Comparison of ENCODE assay signal across 12 cellular contexts in the genomic region with DNA sequence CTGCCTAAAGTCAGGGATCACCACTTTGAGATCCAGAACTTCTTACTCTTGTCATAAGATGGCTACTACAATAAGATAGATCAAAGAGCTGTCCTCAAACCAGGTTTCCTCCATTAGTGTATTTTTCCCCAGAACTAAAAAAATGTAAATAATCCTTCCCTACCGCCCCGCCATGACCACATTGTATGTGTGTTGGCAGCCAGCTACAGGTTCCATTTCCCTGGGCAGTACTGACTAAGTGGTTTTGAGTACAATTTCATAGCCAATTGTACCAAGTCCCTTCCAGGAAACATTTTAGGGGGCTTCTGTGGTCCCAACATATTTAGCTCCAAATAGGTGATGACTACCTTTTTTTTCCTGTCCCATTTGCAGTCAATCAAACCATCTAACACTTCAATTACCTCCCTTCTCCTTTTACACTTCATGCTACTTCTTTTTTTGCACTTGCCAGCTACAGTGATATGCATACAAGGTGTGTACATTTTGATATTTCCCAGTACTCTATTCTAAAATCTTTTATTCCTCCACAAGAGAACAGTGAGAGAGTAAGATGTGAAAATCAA. TPM values are rescaled to one million over a fixed set of nuclear protein-coding genes. Genes with fewer than 3 reads are reported as not detected.
DNase-seq lines count a peak whose midpoint lies in the region; ATAC-seq, FAIRE-seq and TF ChIP-seq lines count a peak whose summit lies in the region.
"Had no signal": no experiment of that assay in that cellular context is flagged by ENCODE, and none has a peak within 500 bp of the region (broad histone marks: within the 10 kb centered on the region; RNA-seq: fewer than 3 reads in every experiment).

No MANE protein-coding gene starts in this region.

- peak overlapping the region; percentile 4 to 23 for H3K4me3 ChIP-seq in kidney (ENCODE audit: low read length in 2 of 2)
- peak overlapping the region; percentile 4 to 30 for H3K4me3 ChIP-seq in stomach smooth muscle (ENCODE audit: low read length in 2 of 2)
- H3K4me3 ChIP-seq in uterus = no peak overlapping the region
- H3K4me3 ChIP-seq: tibial nerve had no signal

- FAIRE-seq in kidney (lab: Jason Lieb, UNC) = no peak

- H3K4me1 ChIP-seq in kidney (ENCODE audit: control insufficient read depth in 1 of 2, insufficient read depth in 1 of 2, low read depth in 1 of 2, low read length in 2 of 2) = peaks cover 18 to 19% of the 10 kb centered on the region in 2 donors
- peaks cover 17% of the 10 kb centered on the region for H3K4me1 ChIP-seq in stomach smooth muscle (ENCODE audit: control insufficient read depth, insufficient read depth, low read length)
- no peaks in the 10 kb centered on the region for H3K4me1 ChIP-seq in uterus

- H3K36me3 ChIP-seq in kidney (ENCODE audit: control insufficient read depth in 1 of 2, insufficient read depth in 2 of 2, low read length in 2 of 2) (no peaks in the 10 kb centered on the region), stomach smooth muscle (ENCODE audit: control insufficient read depth in 2 of 2, insufficient read depth in 2 of 2, low read length in 2 of 2) (no peaks in the 10 kb centered on the region), uterus (no peaks in the 10 kb centered on the region)

- no peak for TF ChIP-seq POLR2A in uterus (IDR thresholded peaks at IDR 0.05)

- H3K27me3 ChIP-seq in stomach smooth muscle (ENCODE audit: control insufficient read depth in 1 of 2, insufficient read depth in 2 of 2, low read length in 2 of 2) (no peaks in the 10 kb centered on the region), uterus (no peaks in the 10 kb centered on the region)
- H3K27me3 ChIP-seq: tibial nerve had no signal

- H3K27ac ChIP-seq in kidney (ENCODE audit: low read depth in 2 of 2, low read length in 2 of 2) = peak overlapping the region in 1 of 2 donors; percentile 3
- H3K27ac ChIP-seq in stomach smooth muscle (ENCODE audit: low read length) = peak overlapping the region; percentile 1
- no peak overlapping the region for H3K27ac ChIP-seq in uterus
- H3K27ac ChIP-seq: tibial nerve had no signal

- TF ChIP-seq CTCF in kidney (IDR thresholded peaks at IDR 0.05; ENCODE audit: borderline replicate concordance, extremely low read depth, insufficient read depth) (no peak), uterus (IDR thresholded peaks at IDR 0.05) (no peak)

- DNase-seq in activated naive CD4-positive, alpha-beta T cell treated with anti-CD3 and anti-CD28 coated beads, Interleukin-2, amount 50 U/mL, for 16 hours = no peak
- no peak for DNase-seq in activated CD4-positive, alpha-beta memory T cell treated with anti-CD3 and anti-CD28 coated beads, Interleukin-2, amount 10 ng/mL, durations not matched to agents 7 days and 5 days
- no peak for DNase-seq in kidney
- no peak for DNase-seq in uterus
- DNase-seq: activated gamma-delta T cell, left cardiac atrium, NCI-H187 treated with DMSO at 0.1 percent for 48 hours had no signal

- peaks cover 71% of the 10 kb centered on the region for H3K4me1 Mint-ChIP-seq in activated naive CD4-positive, alpha-beta T cell treated with anti-CD3 and anti-CD28 coated beads, Interleukin-2, amount 50 U/mL, for 24 hours
- H3K4me1 Mint-ChIP-seq in activated CD4-positive, alpha-beta memory T cell treated with anti-CD3 and anti-CD28 coated beads, Interleukin-2, amount 10 ng/mL, durations not matched to agents 7 days and 5 days = peaks cover 54% of the 10 kb centered on the region

- peak overlapping the region; percentile 66 for H3K27ac Mint-ChIP-seq in activated naive CD4-positive, alpha-beta T cell treated with anti-CD3 and anti-CD28 coated beads, Interleukin-2, amount 50 U/mL, for 24 hours
- peak overlapping the region; percentile 1 for H3K27ac Mint-ChIP-seq in activated CD4-positive, alpha-beta memory T cell treated with anti-CD3 and anti-CD28 coated beads, Interleukin-2, amount 10 ng/mL, durations not matched to agents 7 days and 5 days

- H3K27me3 Mint-ChIP-seq in activated naive CD4-positive, alpha-beta T cell treated with anti-CD3 and anti-CD28 coated beads, Interleukin-2, amount 50 U/mL, for 24 hours = no peaks in the 10 kb centered on the region
- H3K27me3 Mint-ChIP-seq in activated CD4-positive, alpha-beta memory T cell treated with anti-CD3 and anti-CD28 coated beads, Interleukin-2, amount 10 ng/mL, durations not matched to agents 7 days and 5 days = no peaks in the 10 kb centered on the region

- peak overlapping the region; percentile 67 for H3K4me3 Mint-ChIP-seq in activated naive CD4-positive, alpha-beta T cell treated with anti-CD3 and anti-CD28 coated beads, Interleukin-2, amount 50 U/mL, for 24 hours
- H3K4me3 Mint-ChIP-seq in activated CD4-positive, alpha-beta memory T cell treated with anti-CD3 and anti-CD28 coated beads, Interleukin-2, amount 10 ng/mL, durations not matched to agents 7 days and 5 days = no peak overlapping the region

- no peaks in the 10 kb centered on the region for H3K9me3 Mint-ChIP-seq in activated naive CD4-positive, alpha-beta T cell treated with anti-CD3 and anti-CD28 coated beads, Interleukin-2, amount 50 U/mL, for 24 hours
- no peaks in the 10 kb centered on the region for H3K9me3 Mint-ChIP-seq in activated CD4-positive, alpha-beta memory T cell treated with anti-CD3 and anti-CD28 coated beads, Interleukin-2, amount 10 ng/mL, durations not matched to agents 7 days and 5 days

- intact Hi-C loops in kidney (cut with DNase I) = no loop called here
- intact Hi-C loops in uterus (cut with DNase I; ENCODE audit: low total_unique reads) = no loop called here

- H3K9me3 ChIP-seq in kidney (ENCODE audit: control insufficient read depth in 1 of 2, low read length in 2 of 2) (no peaks in the 10 kb centered on the region), stomach smooth muscle (ENCODE audit: control insufficient read depth in 2 of 2, low read length in 2 of 2) (no peaks in the 10 kb centered on the region), uterus (no peaks in the 10 kb centered on the region)
- H3K9me3 ChIP-seq: tibial nerve had no signal

- ATAC-seq in HG02588 (IDR thresholded peaks at IDR 0.05; ENCODE audit: unreplicated experiment) = no peak
- ATAC-seq in HG03457 (IDR thresholded peaks at IDR 0.05; ENCODE audit: unreplicated experiment) = no peak
- ATAC-seq: left cardiac atrium had no signal

- H3K36me3 Mint-ChIP-seq in activated naive CD4-positive, alpha-beta T cell treated with anti-CD3 and anti-CD28 coated beads, Interleukin-2, amount 50 U/mL, for 24 hours = peaks cover 3% of the 10 kb centered on the region
- peaks cover 42% of the 10 kb centered on the region for H3K36me3 Mint-ChIP-seq in activated CD4-positive, alpha-beta memory T cell treated with anti-CD3 and anti-CD28 coated beads, Interleukin-2, amount 10 ng/mL, durations not matched to agents 7 days and 5 days (ENCODE audit: low read depth)

- H3K9ac ChIP-seq in kidney (ENCODE audit: low read length in 2 of 2) = no peak overlapping the region
- H3K9ac ChIP-seq in stomach smooth muscle (ENCODE audit: low read length in 2 of 2) = no peak overlapping the region

- CTCF ChIA-PET in activated CD4-positive, alpha-beta memory T cell treated with anti-CD3 and anti-CD28 coated beads, Interleukin-2, amount 10 ng/mL, durations not matched to agents 7 days and 5 days (lab: Charles Lee) = interaction anchor here (1.0 to 2.1 kb wide), 3 partner anchors 20 to 101 kb away, joined by 3 to 16 read pairs (median 3); no protein-coding TSS in a partner anchor

- POLR2A ChIA-PET in activated CD4-positive, alpha-beta memory T cell treated with anti-CD3 and anti-CD28 coated beads, Interleukin-2, amount 10 ng/mL, durations not matched to agents 7 days and 5 days (lab: Charles Lee) = interaction anchor here (1.2 to 1.5 kb wide), 2 partner anchors 19 to 20 kb away, joined by 4 to 6 read pairs; no protein-coding TSS in a partner anchor

RNA-seq across cellular contexts. Expression of a gene that starts 4.0 kb away (rescaled TPM):
- total RNA-seq in activated CD4-positive, alpha-beta memory T cell treated with anti-CD3 and anti-CD28 coated beads, Interleukin-2, amount 10 ng/mL, durations not matched to agents 7 days and 5 days = 100 to 1,000 TPM; 141 to 147 TPM
- 94.3 TPM for total RNA-seq in kidney
- polyA plus RNA-seq in kidney (ENCODE audit: insufficient read depth, low read depth, low replicate concordance) = 22.0 TPM
- 100 to 1,000 TPM in 2 of 4 donors, 10 to 100 TPM in 2; 51.0 to 138 (median 103) TPM for total RNA-seq in uterus

Comparison
In these comparisons a context has a peak if more than half of its experiments do, and no peak if none do; other contexts are left out.
1. H3K4me3 ChIP-seq: peak in kidney (2 of 2) and stomach smooth muscle (2 of 2); none in uterus (0 of 2).